27 cellular contexts compared by ENCODE assay signal in genomic region chr7:23742051-23742450, GRCh38. TPM values are rescaled to one million over a fixed set of nuclear protein-coding genes. Genes with fewer than 3 reads are reported as not detected.
"Had no signal": no experiment of that assay in that cellular context is flagged by ENCODE, and none has a peak within 500 bp of the region (broad histone marks: within the 10 kb centered on the region; RNA-seq: fewer than 3 reads in every experiment).

No MANE protein-coding gene starts in this region.

- H3K27ac Mint-ChIP-seq: activated CD4-positive, alpha-beta memory T cell treated with anti-CD3 and anti-CD28 coated beads, Interleukin-2, amount 10 ng/mL, durations not matched to agents 7 days and 5 days; activated CD4-positive, alpha-beta T cell treated with anti-CD3 and anti-CD28 coated beads for 36 hours; activated naive CD4-positive, alpha-beta T cell treated with anti-CD3 and anti-CD28 coated beads, Interleukin-2, amount 10 ng/mL, durations not matched to agents 7 days and 5 days; activated naive CD8-positive, alpha-beta T cell treated with anti-CD3 and anti-CD28 coated beads for 36 hours; activated T-helper 17 cell treated with anti-CD3 and anti-CD28 coated beads, Interleukin-2, amount 50 U/mL, for 72 hours had no signal

- H3K36me3 ChIP-seq: MG63, SJCRH30, WERI-Rb-1 had no signal

- H3K4me2 ChIP-seq: PC-9, SK-N-SH had no signal

- H3K4me3 ChIP-seq: MG63, PC-9, SJCRH30 had no signal

- H2AFZ ChIP-seq: PC-9 had no signal

- ATAC-seq: activated CD4-positive, alpha-beta T cell treated with anti-CD3 and anti-CD28 coated beads for 36 hours; activated T-helper 17 cell treated with anti-CD3 and anti-CD28 coated beads, Interleukin-2, amount 50 U/mL, for 72 hours had no signal

- H3K27me3 Mint-ChIP-seq: activated CD4-positive, alpha-beta memory T cell treated with anti-CD3 and anti-CD28 coated beads, Interleukin-2, amount 10 ng/mL, durations not matched to agents 7 days and 5 days; activated CD4-positive, alpha-beta T cell treated with anti-CD3 and anti-CD28 coated beads for 36 hours; activated naive CD4-positive, alpha-beta T cell treated with anti-CD3 and anti-CD28 coated beads, Interleukin-2, amount 10 ng/mL, durations not matched to agents 7 days and 5 days; activated naive CD8-positive, alpha-beta T cell treated with anti-CD3 and anti-CD28 coated beads for 36 hours; activated T-helper 17 cell treated with anti-CD3 and anti-CD28 coated beads, Interleukin-2, amount 50 U/mL, for 72 hours had no signal

- H3K4me3 Mint-ChIP-seq: activated CD4-positive, alpha-beta memory T cell treated with anti-CD3 and anti-CD28 coated beads, Interleukin-2, amount 10 ng/mL, durations not matched to agents 7 days and 5 days; activated CD4-positive, alpha-beta T cell treated with anti-CD3 and anti-CD28 coated beads for 36 hours; activated naive CD4-positive, alpha-beta T cell treated with anti-CD3 and anti-CD28 coated beads, Interleukin-2, amount 10 ng/mL, durations not matched to agents 7 days and 5 days; activated naive CD8-positive, alpha-beta T cell treated with anti-CD3 and anti-CD28 coated beads for 36 hours; activated T-helper 17 cell treated with anti-CD3 and anti-CD28 coated beads, Interleukin-2, amount 50 U/mL, for 72 hours had no signal

- H3K27ac ChIP-seq: PC-9, RWPE1, SJCRH30, WERI-Rb-1 had no signal

- DNase-seq: activated CD4-positive, alpha-beta memory T cell treated with anti-CD3 and anti-CD28 coated beads, Interleukin-2, amount 10 ng/mL, durations not matched to agents 7 days and 5 days; activated CD4-positive, alpha-beta T cell treated with anti-CD3 and anti-CD28 coated beads for 36 hours; activated CD4-positive, alpha-beta T cell treated with anti-CD3 and anti-CD28 coated beads, Interleukin-2, amount 50 U/mL, for 1 hour; activated gamma-delta T cell; activated naive CD4-positive, alpha-beta T cell treated with anti-CD3 and anti-CD28 coated beads, Interleukin-2, amount 10 ng/mL, durations not matched to agents 7 days and 5 days; activated naive CD8-positive, alpha-beta T cell treated with anti-CD3 and anti-CD28 coated beads for 36 hours; activated T-cell treated with anti-CD3 and anti-CD28 coated beads for 4 hours; activated T-cell treated with anti-CD3 and anti-CD28 coated beads, Interleukin-2, amount 50 U/mL, for 48 hours; caudate nucleus; KG1; MG63; MV-4-11; NCI-H1105; NCI-H1436 treated with DMSO at 0.1 percent for 48 hours; NCI-H187; NCI-H2081; NCI-H446; NCI-H524; PC-9; Right ventricle myocardium superior; SJCRH30; SK-N-SH; T-helper 1 cell; WERI-Rb-1 had no signal

- H3K4me1 ChIP-seq: SJCRH30 had no signal

- H3K4me1 Mint-ChIP-seq: activated CD4-positive, alpha-beta memory T cell treated with anti-CD3 and anti-CD28 coated beads, Interleukin-2, amount 10 ng/mL, durations not matched to agents 7 days and 5 days; activated CD4-positive, alpha-beta T cell treated with anti-CD3 and anti-CD28 coated beads for 36 hours; activated naive CD4-positive, alpha-beta T cell treated with anti-CD3 and anti-CD28 coated beads, Interleukin-2, amount 10 ng/mL, durations not matched to agents 7 days and 5 days; activated naive CD8-positive, alpha-beta T cell treated with anti-CD3 and anti-CD28 coated beads for 36 hours; activated T-helper 17 cell treated with anti-CD3 and anti-CD28 coated beads, Interleukin-2, amount 50 U/mL, for 72 hours had no signal

- H3K9ac ChIP-seq: SK-N-SH had no signal

- H3K27me3 ChIP-seq: MG63, SJCRH30 had no signal

RNA-seq across cellular contexts. Expression of gene STK31, which starts 32.0 kb away (rescaled TPM):
- total RNA-seq: activated naive CD8-positive, alpha-beta T cell treated with anti-CD3 and anti-CD28 coated beads for 36 hours; LHCN-M2; Right ventricle myocardium superior had no signal
